Comparison of ENCODE assay signal across 9 cellular contexts in genomic region chr1:90925928-90926869, GRCh38.
DNase-seq lines count a peak whose midpoint lies in the region; ATAC-seq and TF ChIP-seq lines count a peak whose summit lies in the region.
"Had no signal": no experiment of that assay in that cellular context is flagged by ENCODE, and none has a peak within 500 bp of the region (broad histone marks: within the 10 kb centered on the region; RNA-seq: fewer than 3 reads in every experiment).

No MANE protein-coding gene starts in this region.

- H3K9me3 ChIP-seq in CD8-positive, alpha-beta memory T cell (ENCODE audit: low read length), result no peaks in the 10 kb centered on the region
- H3K9me3 ChIP-seq in HUES6 (ENCODE audit: control insufficient read depth, insufficient read depth, low read depth, low read length) (0 out of 2 replicates have a peak, but pooled peaks cover 2% of the 10 kb centered on the region), mucosa of descending colon (no peaks in the 10 kb centered on the region), HAP-1 (no peaks in the 10 kb centered on the region)

- no peak overlapping the region for H3K4me3 ChIP-seq in CD8-positive, alpha-beta memory T cell (ENCODE audit: low read length)
- peak overlapping the region; percentile 25 for H3K4me3 ChIP-seq in HUES6 (ENCODE audit: low read depth, low read length)
- no peak overlapping the region for H3K4me3 ChIP-seq in astrocyte of the spinal cord (ENCODE audit: low read depth, low read length)
- H3K4me3 ChIP-seq in mucosa of descending colon, result no peak overlapping the region
- H3K4me3 ChIP-seq in HAP-1, result no peak overlapping the region

- DNase-seq in CD8-positive, alpha-beta memory T cell, result no peak
- DNase-seq in astrocyte of the spinal cord (ENCODE audit: low read depth, low spot score) (peak; percentile 72), mucosa of descending colon (no peak), NCI-H526 (lab: John Stamatoyannopoulos, UW) (no peak), HuH-7 (ENCODE audit: low spot score) (no peak), HAP-1 (ENCODE audit: low spot score in 2 of 2) (no peak)

- peak overlapping the region in 5 of 8 donors; percentile 11 to 59 (median 25) for H3K27ac Mint-ChIP-seq in CD8-positive, alpha-beta memory T cell
- H3K27ac Mint-ChIP-seq: brain had no signal

- in situ Hi-C loops in astrocyte of the spinal cord (cut with HindIII; ENCODE audit: low sequenced_read_pairs) (no loop called here), HAP-1 (cut with MboI; ENCODE audit: low sequenced_read_pairs) (no loop called here)

- peaks cover 44% of the 10 kb centered on the region for H3K4me1 ChIP-seq in CD8-positive, alpha-beta memory T cell (ENCODE audit: insufficient read depth, low read length)
- H3K4me1 ChIP-seq in HUES6 (ENCODE audit: control insufficient read depth, insufficient read depth, low read length) (peaks cover 56% of the 10 kb centered on the region), mucosa of descending colon (ENCODE audit: low read depth) (no peaks in the 10 kb centered on the region), HAP-1 (peaks cover 32% of the 10 kb centered on the region)

- ATAC-seq in mucosa of descending colon, result peak; percentile 35
- ATAC-seq in GM18861 (IDR thresholded peaks at IDR 0.05; ENCODE audit: unreplicated experiment), result no peak

- intact Hi-C loops in mucosa of descending colon (cut with DNase I, micrococcal nuclease), result no loop called here

- no peak overlapping the region for H3K27ac ChIP-seq in CD8-positive, alpha-beta memory T cell (ENCODE audit: low read depth, low read length)
- peak overlapping the region; percentile 82 for H3K27ac ChIP-seq in HUES6 (ENCODE audit: low read depth, low read length)

- no peaks in the 10 kb centered on the region for H3K36me3 ChIP-seq in CD8-positive, alpha-beta memory T cell (ENCODE audit: insufficient read depth, low read length)
- no peaks in the 10 kb centered on the region for H3K36me3 ChIP-seq in HUES6 (ENCODE audit: control insufficient read depth, insufficient read depth, low read length)
- H3K36me3 ChIP-seq in mucosa of descending colon (ENCODE audit: low read depth), result no peaks in the 10 kb centered on the region
- H3K36me3 ChIP-seq in HAP-1 (replicated peaks), result no peaks in the 10 kb centered on the region

- no peaks in the 10 kb centered on the region for H3K27me3 Mint-ChIP-seq in CD8-positive, alpha-beta memory T cell
- H3K27me3 Mint-ChIP-seq: brain had no signal

- CTCF ChIA-PET in CD8-positive, alpha-beta memory T cell (lab: Charles Lee), result no interaction called here

- POLR2A ChIA-PET in CD8-positive, alpha-beta memory T cell (lab: Charles Lee), result no interaction called here

- H3K9ac ChIP-seq in HUES6 (ENCODE audit: low read length), result peak overlapping the region; percentile 39

- TF ChIP-seq CTCF in astrocyte of the spinal cord (IDR thresholded peaks at IDR 0.05; ENCODE audit: low read depth, low read length), result no peak
- no peak for TF ChIP-seq CTCF in mucosa of descending colon (IDR thresholded peaks at IDR 0.05)

- peaks cover 8 to 27% (median 12%) of the 10 kb centered on the region in 3 donors for H3K36me3 Mint-ChIP-seq in CD8-positive, alpha-beta memory T cell

- no peaks in the 10 kb centered on the region for H3K9me3 Mint-ChIP-seq in CD8-positive, alpha-beta memory T cell

- H3K27me3 ChIP-seq in CD8-positive, alpha-beta memory T cell (ENCODE audit: insufficient read depth, low read length, poor library complexity, severe bottlenecking), result no peaks in the 10 kb centered on the region
- no peaks in the 10 kb centered on the region for H3K27me3 ChIP-seq in HUES6 (ENCODE audit: control insufficient read depth, insufficient read depth, low read length)
- no peaks in the 10 kb centered on the region for H3K27me3 ChIP-seq in HAP-1 (ENCODE audit: low read depth)

- H3K4me1 Mint-ChIP-seq in CD8-positive, alpha-beta memory T cell, result peaks cover 77 to 93% (median 88%) of the 10 kb centered on the region in 3 donors

- H3K4me3 Mint-ChIP-seq in CD8-positive, alpha-beta memory T cell, result peak overlapping the region in 5 of 7 donors; percentile 0 to 26 (median 15)
- H3K4me3 Mint-ChIP-seq: brain had no signal
